12 cellular contexts compared by ENCODE assay signal in genomic region chr17:4599505-4600281, GRCh38. TPM values are rescaled to one million over a fixed set of nuclear protein-coding genes. Genes with fewer than 3 reads are reported as not detected.
DNase-seq lines count a peak whose midpoint lies in the region; ATAC-seq and TF ChIP-seq lines count a peak whose summit lies in the region.
"Had no signal": no experiment of that assay in that cellular context is flagged by ENCODE, and none has a peak within 500 bp of the region (broad histone marks: within the 10 kb centered on the region; RNA-seq: fewer than 3 reads in every experiment).

No MANE protein-coding gene starts in this region.

- peak overlapping the region; percentile 52 for H3K27ac ChIP-seq in endodermal cell (ENCODE audit: low read depth, low read length)
- H3K27ac ChIP-seq in liver (ENCODE audit: low read depth in 1 of 2, low read length in 2 of 2), result peak overlapping the region in 1 of 2 donors; percentile 35
- H3K27ac ChIP-seq in uterus, result peak overlapping the region; percentile 66 to 67

- CTCF ChIA-PET in activated naive CD4-positive, alpha-beta T cell treated with anti-CD3 and anti-CD28 coated beads, Interleukin-2, amount 10 ng/mL, durations not matched to agents 7 days and 5 days (lab: Charles Lee), result interaction anchor here (0.9 kb wide), 1 partner anchor 179 kb away, joined by 3 read pairs; no protein-coding TSS in a partner anchor

- H3K27me3 ChIP-seq in endodermal cell (ENCODE audit: control insufficient read depth, insufficient read depth, low read length, poor library complexity, severe bottlenecking) (no peaks in the 10 kb centered on the region), liver (ENCODE audit: control insufficient read depth in 4 of 4, insufficient read depth in 4 of 4, low read length in 3 of 4) (no peaks in the 10 kb centered on the region), uterus (no peaks in the 10 kb centered on the region)

- TF ChIP-seq POLR2A in uterus (IDR thresholded peaks at IDR 0.05), result no peak

- H3K9me3 ChIP-seq in endodermal cell (ENCODE audit: control insufficient read depth, low read length) (no peaks in the 10 kb centered on the region), liver (ENCODE audit: control insufficient read depth in 4 of 4, low read length in 3 of 4) (no peaks in the 10 kb centered on the region), uterus (no peaks in the 10 kb centered on the region)

- no peak overlapping the region for H3K4me3 Mint-ChIP-seq in activated naive CD4-positive, alpha-beta T cell treated with anti-CD3 and anti-CD28 coated beads, Interleukin-2, amount 10 ng/mL, durations not matched to agents 7 days and 5 days
- H3K4me3 Mint-ChIP-seq in endodermal cell, result peak overlapping the region; percentile 21
- H3K4me3 Mint-ChIP-seq in effector memory CD8-positive, alpha-beta T cell, result no peak overlapping the region
- H3K4me3 Mint-ChIP-seq: HFFc6; T-helper 1 cell treated with Interleukin-12 subunit alpha and Interleukin-12 subunit beta and Interleukin-4 antibody, amounts not matched to agents 30 μg/mL and 1 μg/mL, for 36 hours had no signal

- 35 to 41% methylated on average over 6 to 25 of the region's 25 CpGs for WGBS in endodermal cell (ENCODE audit: insufficient coverage in 1 of 2, insufficient read length in 1 of 2), 2 experiments
- WGBS in liver, result 43% methylated on average over 25 of the region's 25 CpGs

- no peak overlapping the region for H3K9ac ChIP-seq in endodermal cell (ENCODE audit: extremely low read depth, low read length, poor library complexity, severe bottlenecking)
- no peak overlapping the region for H3K9ac ChIP-seq in liver (ENCODE audit: low read depth in 1 of 2, low read length in 2 of 2)

- H3K36me3 Mint-ChIP-seq in activated naive CD4-positive, alpha-beta T cell treated with anti-CD3 and anti-CD28 coated beads, Interleukin-2, amount 10 ng/mL, durations not matched to agents 7 days and 5 days, result no peaks in the 10 kb centered on the region
- H3K36me3 Mint-ChIP-seq in activated naive CD4-positive, alpha-beta T cell treated with anti-CD3 and anti-CD28 coated beads, Interleukin-2, amount 50 U/mL, for 72 hours, result no peaks in the 10 kb centered on the region
- no peaks in the 10 kb centered on the region for H3K36me3 Mint-ChIP-seq in endodermal cell (ENCODE audit: low read depth)
- no peaks in the 10 kb centered on the region for H3K36me3 Mint-ChIP-seq in effector memory CD8-positive, alpha-beta T cell (ENCODE audit: insufficient read depth)

- H3K27ac Mint-ChIP-seq in activated naive CD4-positive, alpha-beta T cell treated with anti-CD3 and anti-CD28 coated beads, Interleukin-2, amount 10 ng/mL, durations not matched to agents 7 days and 5 days, result peak overlapping the region; percentile 45
- H3K27ac Mint-ChIP-seq in activated naive CD4-positive, alpha-beta T cell treated with anti-CD3 and anti-CD28 coated beads, Interleukin-2, amount 50 U/mL, for 72 hours, result peak overlapping the region in 1 of 2 donors; percentile 12
- no peak overlapping the region for H3K27ac Mint-ChIP-seq in endodermal cell
- H3K27ac Mint-ChIP-seq in effector memory CD8-positive, alpha-beta T cell, result no peak overlapping the region
- H3K27ac Mint-ChIP-seq: HFFc6; T-helper 1 cell treated with Interleukin-12 subunit alpha and Interleukin-12 subunit beta and Interleukin-4 antibody, amounts not matched to agents 30 μg/mL and 1 μg/mL, for 36 hours had no signal

- peaks cover 38% of the 10 kb centered on the region for H3K27me3 Mint-ChIP-seq in activated naive CD4-positive, alpha-beta T cell treated with anti-CD3 and anti-CD28 coated beads, Interleukin-2, amount 10 ng/mL, durations not matched to agents 7 days and 5 days
- H3K27me3 Mint-ChIP-seq in endodermal cell (ENCODE audit: insufficient read depth), result peaks cover 3% of the 10 kb centered on the region
- H3K27me3 Mint-ChIP-seq in effector memory CD8-positive, alpha-beta T cell, result peaks cover 23 to 62% of the 10 kb centered on the region in 2 donors

- H3K4me3 ChIP-seq in endodermal cell (ENCODE audit: low read length) (no peak overlapping the region), liver (ENCODE audit: low read depth in 1 of 3, low read length in 3 of 3) (no peak overlapping the region), uterus (no peak overlapping the region)

- intact Hi-C loops in uterus (cut with DNase I; ENCODE audit: low total_unique reads), result no loop called here

- no peaks in the 10 kb centered on the region for H3K9me3 Mint-ChIP-seq in activated naive CD4-positive, alpha-beta T cell treated with anti-CD3 and anti-CD28 coated beads, Interleukin-2, amount 10 ng/mL, durations not matched to agents 7 days and 5 days
- no peaks in the 10 kb centered on the region for H3K9me3 Mint-ChIP-seq in activated naive CD4-positive, alpha-beta T cell treated with anti-CD3 and anti-CD28 coated beads, Interleukin-2, amount 50 U/mL, for 72 hours
- H3K9me3 Mint-ChIP-seq in endodermal cell, result no peaks in the 10 kb centered on the region
- H3K9me3 Mint-ChIP-seq in effector memory CD8-positive, alpha-beta T cell, result no peaks in the 10 kb centered on the region
- H3K9me3 Mint-ChIP-seq: HFFc6; T-helper 1 cell treated with Interleukin-12 subunit alpha and Interleukin-12 subunit beta and Interleukin-4 antibody, amounts not matched to agents 30 μg/mL and 1 μg/mL, for 36 hours had no signal

- H3K36me3 ChIP-seq in endodermal cell (ENCODE audit: control insufficient read depth, insufficient read depth, low read length), result no peaks in the 10 kb centered on the region
- H3K36me3 ChIP-seq in liver (ENCODE audit: control insufficient read depth in 4 of 4, insufficient read depth in 3 of 4, low read depth in 1 of 4, low read length in 3 of 4), result no peaks in the 10 kb centered on the region
- no peaks in the 10 kb centered on the region for H3K36me3 ChIP-seq in uterus

- DNase-seq in activated naive CD4-positive, alpha-beta T cell treated with anti-CD3 and anti-CD28 coated beads, Interleukin-2, amount 10 ng/mL, durations not matched to agents 7 days and 5 days, result no peak
- no peak for DNase-seq in activated naive CD4-positive, alpha-beta T cell treated with anti-CD3 and anti-CD28 coated beads, Interleukin-2, amount 50 U/mL, for 72 hours (ENCODE audit: low spot score in 2 of 2)
- peak; percentile 96 for DNase-seq in endodermal cell
- DNase-seq in uterus, result peak; percentile 74 to 87
- no peak for DNase-seq in glomerular visceral epithelial cell (ENCODE audit: extremely low spot score)
- no peak for DNase-seq in dedifferentiated amniotic fluid mesenchymal stem cell (ENCODE audit: extremely low spot score)
- no peak for DNase-seq in effector memory CD8-positive, alpha-beta T cell
- DNase-seq: activated gamma-delta T cell, HFFc6, hypothalamus had no signal

- TF ChIP-seq RAD21 in liver (IDR thresholded peaks at IDR 0.05), result no peak

- TF ChIP-seq CTCF in endodermal cell (conservative IDR thresholded peaks at IDR 0.05) (no peak), liver (IDR thresholded peaks at IDR 0.05; ENCODE audit: low read depth, low read length, missing input control) (no peak), uterus (IDR thresholded peaks at IDR 0.05) (no peak)

- H3K4me1 Mint-ChIP-seq in activated naive CD4-positive, alpha-beta T cell treated with anti-CD3 and anti-CD28 coated beads, Interleukin-2, amount 10 ng/mL, durations not matched to agents 7 days and 5 days, result peaks cover 4% of the 10 kb centered on the region
- H3K4me1 Mint-ChIP-seq in endodermal cell, result peaks cover 21% of the 10 kb centered on the region
- H3K4me1 Mint-ChIP-seq in effector memory CD8-positive, alpha-beta T cell (ENCODE audit: low read depth in 2 of 2), result peaks cover 5 to 8% of the 10 kb centered on the region in 2 donors

- ATAC-seq in activated naive CD4-positive, alpha-beta T cell treated with anti-CD3 and anti-CD28 coated beads, Interleukin-2, amount 50 U/mL, for 72 hours, result no peak
- no peak for ATAC-seq in effector memory CD8-positive, alpha-beta T cell (replicated peaks)

- H3K4me1 ChIP-seq in endodermal cell (ENCODE audit: control insufficient read depth, insufficient read depth, low read length) (peaks cover 11% of the 10 kb centered on the region), liver (ENCODE audit: control insufficient read depth in 4 of 4, insufficient read depth in 4 of 4, low read length in 3 of 4) (no peaks in the 10 kb centered on the region), uterus (peaks cover 0 to 16% of the 10 kb centered on the region in 2 donors)

TF ChIP-seq in liver, 16 proteins besides CTCF, POLR2A, EP300 and RAD21:
- no peak for TF ChIP-seq SP1 (IDR thresholded peaks at IDR 0.05)
- peak; percentile 41 for TF ChIP-seq NR2F2 (IDR thresholded peaks at IDR 0.05)
TF ChIP-seq in liver: peak in this region for 1.

RNA-seq across cellular contexts. Expression of gene SMTNL2, which starts 15.4 kb away (rescaled TPM):
- total RNA-seq in activated naive CD4-positive, alpha-beta T cell treated with anti-CD3 and anti-CD28 coated beads, Interleukin-2, amount 50 U/mL, for 72 hours, result not detected
- under 1 TPM; 0.51 to 0.79 TPM for total RNA-seq in endodermal cell
- 2.5 TPM for polyA plus RNA-seq in endodermal cell (2013, experiment 1 of 2)
- 3.0 TPM for polyA plus RNA-seq in endodermal cell (2013, experiment 2 of 2)
- total RNA-seq in liver, result not detected
- under 1 TPM; 0.13 to 0.29 TPM for polyA plus RNA-seq in liver
- 10 to 100 TPM in 1 of 4 donors, 1 to 10 TPM in 2, not detected in 1; 5.7 to 12.0 (median 6.8) TPM for total RNA-seq in uterus
- total RNA-seq: HFFc6 had no signal

RNA-seq across cellular contexts. Expression of gene GGT6, which starts 39.3 kb away (rescaled TPM):
- not detected for total RNA-seq in activated naive CD4-positive, alpha-beta T cell treated with anti-CD3 and anti-CD28 coated beads, Interleukin-2, amount 50 U/mL, for 72 hours
- total RNA-seq in endodermal cell, result not detected
- polyA plus RNA-seq in endodermal cell (2013, experiment 1 of 2), result not detected
- not detected for polyA plus RNA-seq in endodermal cell (2013, experiment 2 of 2)
- total RNA-seq in liver, result 1 to 10 TPM in 1 of 2 donors, under 1 TPM in 1; 0.19 to 1.1 TPM
- polyA plus RNA-seq in liver, result under 1 TPM; 0.43 to 0.64 TPM
- total RNA-seq in uterus, result 1 to 10 TPM in 1 of 4 donors, under 1 TPM in 2, not detected in 1; 0.21 to 4.4 (median 0.29) TPM
- total RNA-seq: HFFc6 had no signal

RNA-seq across cellular contexts. Expression of gene ALOX15, which starts 41.8 kb away (rescaled TPM):
- total RNA-seq in activated naive CD4-positive, alpha-beta T cell treated with anti-CD3 and anti-CD28 coated beads, Interleukin-2, amount 50 U/mL, for 72 hours, result under 1 TPM in 1 of 2 donors, not detected in 1; 0.14 TPM
- total RNA-seq in endodermal cell (not detected), liver (1 to 10 TPM in 1 of 2 donors, not detected in 1; 1.7 TPM), uterus (1 to 10 TPM in 1 of 4 donors, under 1 TPM in 1, not detected in 2; 0.24 to 2.9 TPM)
- 0.18 TPM for polyA plus RNA-seq in endodermal cell (2013, experiment 1 of 2)
- not detected for polyA plus RNA-seq in endodermal cell (2013, experiment 2 of 2)
- polyA plus RNA-seq in liver, result under 1 TPM in 1 of 2 donors, not detected in 1; 0.03 TPM
- total RNA-seq: HFFc6 had no signal

RNA-seq across cellular contexts. Expression of gene MYBBP1A, which starts 44.5 kb away (rescaled TPM):
- 10 to 100 TPM; 62.3 to 71.3 TPM for total RNA-seq in activated naive CD4-positive, alpha-beta T cell treated with anti-CD3 and anti-CD28 coated beads, Interleukin-2, amount 50 U/mL, for 72 hours
- total RNA-seq in endodermal cell (10 to 100 TPM; 55.6 to 70.9 TPM), liver (10 to 100 TPM; 20.5 to 23.3 TPM), uterus (10 to 100 TPM; 10.9 to 64.7 (median 25.2) TPM)
- polyA plus RNA-seq in endodermal cell (2013, experiment 1 of 2), result 31.3 TPM
- 24.9 TPM for polyA plus RNA-seq in endodermal cell (2013, experiment 2 of 2)
- 10 to 100 TPM; 12.2 to 19.6 TPM for polyA plus RNA-seq in liver

Comparison
In these comparisons a context has a peak if more than half of its experiments do, and no peak if none do; other contexts are left out.
1. DNase-seq: peak in endodermal cell (single experiment) and uterus (2 of 2); none in activated naive CD4-positive, alpha-beta T cell treated with anti-CD3 and anti-CD28 coated beads, Interleukin-2, amount 10 ng/mL, durations not matched to agents 7 days and 5 days (single experiment), activated naive CD4-positive, alpha-beta T cell treated with anti-CD3 and anti-CD28 coated beads, Interleukin-2, amount 50 U/mL, for 72 hours (0 of 2), glomerular visceral epithelial cell (single experiment), dedifferentiated amniotic fluid mesenchymal stem cell (single experiment) and effector memory CD8-positive, alpha-beta T cell (0 of 3).